Comparison of ENCODE assay signal across 8 cellular contexts in genomic region chr22:30005213-30005857, GRCh38.
A peak's percentile ranks its signal among the peaks of the same experiment; 100 is the strongest.
DNase-seq lines count a peak whose midpoint lies in the region; ATAC-seq and FAIRE-seq lines count a peak whose summit lies in the region.

No MANE protein-coding gene starts in this region.

- in situ Hi-C loops in ACHN (cut with HindIII; ENCODE audit: low pct_ligation_motif_present, low pct_unique_long_range_greater_than_20kb, low sequenced_read_pairs), result no loop called here

- peak; percentile 90 for FAIRE-seq in GM18507 (lab: Jason Lieb, UNC)

- peak; percentile 61 for DNase-seq in ACHN
- peak; percentile 23 for DNase-seq in GM18507 (ENCODE audit: extremely low spot score, insufficient read length, low read depth)
- DNase-seq in NCI-H460 (ENCODE audit: extremely low read depth, low read depth), result peak; percentile 72
- DNase-seq in activated CD4-positive, alpha-beta T cell treated with anti-CD3 and anti-CD28 coated beads, Interleukin-2, amount 50 U/mL, for 4 hours, result peak; percentile 46 to 68
- peak; percentile 72 for DNase-seq in ecto neural progenitor cell (ENCODE audit: low spot score)
- peak; percentile 67 to 82 for DNase-seq in lung microvascular endothelial cell (ENCODE audit: low read depth in 2 of 2)
- peak; percentile 34 to 36 for DNase-seq in stimulated activated CD8-positive, alpha-beta memory T cell treated with anti-CD3 and anti-CD28 coated beads, Interleukin-15, amount 100 ng/mL, for 48 hours (ENCODE audit: low read depth in 2 of 2)

- ATAC-seq in GM18868 (IDR thresholded peaks at IDR 0.05; ENCODE audit: unreplicated experiment), result no peak

Comparison
In these comparisons a context has a peak if more than half of its experiments do, and no peak if none do; other contexts are left out.
1. DNase-seq: peak in every context shown above with its lines; median percentile 74 in lung microvascular endothelial cell; 72 in NCI-H460; 72 in ecto neural progenitor cell; 61 in ACHN; 57 in activated CD4-positive, alpha-beta T cell treated with anti-CD3 and anti-CD28 coated beads, Interleukin-2, amount 50 U/mL, for 4 hours; 35 in stimulated activated CD8-positive, alpha-beta memory T cell treated with anti-CD3 and anti-CD28 coated beads, Interleukin-15, amount 100 ng/mL, for 48 hours; 23 in GM18507.